1 cellular context compared by ENCODE assay signal in the genomic region with DNA sequence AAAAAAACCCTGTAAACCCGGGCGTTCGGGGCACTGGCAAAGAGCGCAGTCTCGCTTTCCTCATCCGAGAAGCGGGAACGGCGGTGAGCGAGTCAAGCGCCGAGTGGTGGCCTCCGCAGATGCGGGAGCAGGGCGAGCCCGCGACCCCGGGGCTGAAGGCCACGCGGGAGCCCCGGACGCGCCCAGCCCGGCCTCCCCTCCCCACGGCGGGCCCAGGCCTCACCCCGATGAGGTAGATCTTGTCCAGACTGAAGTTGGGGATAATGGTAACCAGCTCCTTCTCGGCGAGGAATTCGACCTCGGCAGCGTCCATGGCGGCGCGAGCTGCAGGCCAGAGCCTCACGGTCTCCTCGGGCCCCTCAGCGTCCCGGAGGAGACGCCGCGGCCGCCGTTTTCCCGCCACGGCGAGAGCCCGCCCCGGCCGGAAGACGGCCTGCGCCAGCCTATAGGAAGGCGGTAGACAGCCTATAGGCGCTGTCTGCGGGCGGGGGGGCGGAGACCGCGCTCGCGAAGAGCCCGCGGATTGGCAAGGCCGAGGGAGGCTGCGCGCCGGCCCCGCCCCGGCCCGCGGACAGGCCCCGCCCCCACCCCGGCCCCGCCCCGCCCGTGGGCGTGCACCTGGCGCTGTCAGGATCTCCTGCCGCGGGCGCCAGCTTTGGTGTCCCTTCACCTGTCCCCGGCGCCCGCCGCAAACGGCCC.
A peak's percentile ranks its signal among the peaks of the same experiment; 100 is the strongest.
TF ChIP-seq lines count a peak whose summit lies in the region.

A gene (minus strand): TSS at position 369 of the 699 bp plus-strand sequence. CDS start 56 bp downstream, at position 313.

TF ChIP-seq in HepG2, 621 proteins besides CTCF, POLR2A, EP300 and RAD21 (continued from another document and continues in another):
- TF ChIP-seq, protein P1, sequence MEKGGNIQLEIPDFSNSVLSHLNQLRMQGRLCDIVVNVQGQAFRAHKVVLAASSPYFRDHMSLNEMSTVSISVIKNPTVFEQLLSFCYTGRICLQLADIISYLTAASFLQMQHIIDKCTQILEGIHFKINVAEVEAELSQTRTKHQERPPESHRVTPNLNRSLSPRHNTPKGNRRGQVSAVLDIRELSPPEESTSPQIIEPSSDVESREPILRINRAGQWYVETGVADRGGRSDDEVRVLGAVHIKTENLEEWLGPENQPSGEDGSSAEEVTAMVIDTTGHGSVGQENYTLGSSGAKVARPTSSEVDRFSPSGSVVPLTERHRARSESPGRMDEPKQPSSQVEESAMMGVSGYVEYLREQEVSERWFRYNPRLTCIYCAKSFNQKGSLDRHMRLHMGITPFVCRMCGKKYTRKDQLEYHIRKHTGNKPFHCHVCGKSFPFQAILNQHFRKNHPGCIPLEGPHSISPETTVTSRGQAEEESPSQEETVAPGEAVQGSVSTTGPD (CRISPR knock-in tag; IDR thresholded peaks at IDR 0.05), result no peak
- TF ChIP-seq YEATS4 (CRISPR knock-in tag; IDR thresholded peaks at IDR 0.05; ENCODE audit: borderline replicate concordance) (peak; percentile 90), PAF1 (CRISPR knock-in tag; IDR thresholded peaks at IDR 0.05) (no peak), SALL2 (CRISPR knock-in tag; IDR thresholded peaks at IDR 0.05) (no peak), ZBTB21 (CRISPR knock-in tag; IDR thresholded peaks at IDR 0.05) (no peak), ZFP90 (CRISPR knock-in tag; IDR thresholded peaks at IDR 0.05; ENCODE audit: borderline replicate concordance) (peak; percentile 86; the same call in 1 of the 2 replicates), ATM (IDR thresholded peaks at IDR 0.05; ENCODE audit: borderline replicate concordance) (no peak), PAX8 (CRISPR knock-in tag; IDR thresholded peaks at IDR 0.05; ENCODE audit: borderline replicate concordance) (no peak; the same call in 1 of the 2 replicates), ATF1 (CRISPR knock-in tag; IDR thresholded peaks at IDR 0.05) (no peak), ZNF335 (CRISPR knock-in tag; IDR thresholded peaks at IDR 0.05) (no peak), SMAD1 (CRISPR knock-in tag; IDR thresholded peaks at IDR 0.05; ENCODE audit: borderline replicate concordance, low read depth) (no peak; the same call in 1 of the 2 replicates), U2AF1 (optimal IDR thresholded peaks at IDR 0.05; ENCODE audit: low read depth, low read length) (no peak), ZNF557 (CRISPR knock-in tag; IDR thresholded peaks at IDR 0.05) (0 out of 2 replicates have a peak, but pooled peaks have one; percentile 83), SALL1 (CRISPR knock-in tag; IDR thresholded peaks at IDR 0.05) (peak; percentile 77), ZNF367 (CRISPR knock-in tag; IDR thresholded peaks at IDR 0.05; ENCODE audit: borderline replicate concordance) (peak; percentile 89; the same call in 1 of the 2 replicates), HDAC2 (CRISPR knock-in tag; IDR thresholded peaks at IDR 0.05) (peak; percentile 65; the same call in 1 of the 2 replicates), ZNF12 (CRISPR knock-in tag; IDR thresholded peaks at IDR 0.05) (0 out of 2 replicates have a peak, but pooled peaks have one; percentile 3), ZNF766 (CRISPR knock-in tag; IDR thresholded peaks at IDR 0.05; ENCODE audit: borderline replicate concordance) (0 out of 2 replicates have a peak, but pooled peaks have one; percentile 50), NFKBIZ (CRISPR knock-in tag; IDR thresholded peaks at IDR 0.05) (no peak), ZNF75D (CRISPR knock-in tag; IDR thresholded peaks at IDR 0.05; ENCODE audit: borderline replicate concordance) (peak; percentile 60; the same call in 1 of the 2 replicates), HNRNPL (IDR thresholded peaks at IDR 0.05; ENCODE audit: low read depth, low read length) (no peak), DNMT1 (CRISPR knock-in tag; IDR thresholded peaks at IDR 0.05) (no peak), IRF2 (CRISPR knock-in tag; IDR thresholded peaks at IDR 0.05) (no peak), ZNF737 (CRISPR knock-in tag; IDR thresholded peaks at IDR 0.05; ENCODE audit: borderline replicate concordance) (no peak), ZNF33B (CRISPR knock-in tag; IDR thresholded peaks at IDR 0.05) (peak; percentile 48; the same call in 1 of the 2 replicates), SSRP1 (CRISPR knock-in tag; IDR thresholded peaks at IDR 0.05) (no peak), ZNF510 (CRISPR knock-in tag; IDR thresholded peaks at IDR 0.05; ENCODE audit: low read depth) (no peak; the same call in 1 of the 2 replicates), HIVEP1 (CRISPR knock-in tag; IDR thresholded peaks at IDR 0.05) (peak; percentile 33; the same call in 1 of the 2 replicates), POLR2AphosphoS2 (IDR thresholded peaks at IDR 0.05; ENCODE audit: low read depth, low read length) (no peak), ZNF343 (CRISPR knock-in tag; IDR thresholded peaks at IDR 0.05) (peak; percentile 84; the same call in 1 of the 2 replicates)
- TF ChIP-seq, protein P2, sequence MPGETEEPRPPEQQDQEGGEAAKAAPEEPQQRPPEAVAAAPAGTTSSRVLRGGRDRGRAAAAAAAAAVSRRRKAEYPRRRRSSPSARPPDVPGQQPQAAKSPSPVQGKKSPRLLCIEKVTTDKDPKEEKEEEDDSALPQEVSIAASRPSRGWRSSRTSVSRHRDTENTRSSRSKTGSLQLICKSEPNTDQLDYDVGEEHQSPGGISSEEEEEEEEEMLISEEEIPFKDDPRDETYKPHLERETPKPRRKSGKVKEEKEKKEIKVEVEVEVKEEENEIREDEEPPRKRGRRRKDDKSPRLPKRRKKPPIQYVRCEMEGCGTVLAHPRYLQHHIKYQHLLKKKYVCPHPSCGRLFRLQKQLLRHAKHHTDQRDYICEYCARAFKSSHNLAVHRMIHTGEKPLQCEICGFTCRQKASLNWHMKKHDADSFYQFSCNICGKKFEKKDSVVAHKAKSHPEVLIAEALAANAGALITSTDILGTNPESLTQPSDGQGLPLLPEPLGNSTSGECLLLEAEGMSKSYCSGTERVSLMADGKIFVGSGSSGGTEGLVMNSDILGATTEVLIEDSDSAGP (CRISPR knock-in tag; IDR thresholded peaks at IDR 0.05; ENCODE audit: borderline replicate concordance), result peak; percentile 77; the same call in 1 of the 2 replicates
- TF ChIP-seq, protein P3, sequence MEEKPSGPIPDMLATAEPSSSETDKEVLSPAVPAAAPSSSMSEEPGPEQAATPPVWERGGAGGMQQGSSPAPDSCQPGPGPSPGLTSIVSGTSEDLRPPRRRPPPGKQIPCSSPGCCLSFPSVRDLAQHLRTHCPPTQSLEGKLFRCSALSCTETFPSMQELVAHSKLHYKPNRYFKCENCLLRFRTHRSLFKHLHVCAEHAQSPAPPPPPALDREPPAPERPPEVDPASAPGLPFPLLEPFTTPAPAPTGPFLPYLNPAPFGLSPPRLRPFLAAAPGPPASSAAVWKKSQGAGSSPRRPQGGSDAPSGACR (CRISPR knock-in tag; IDR thresholded peaks at IDR 0.05), result no peak
- TF ChIP-seq, protein P4, sequence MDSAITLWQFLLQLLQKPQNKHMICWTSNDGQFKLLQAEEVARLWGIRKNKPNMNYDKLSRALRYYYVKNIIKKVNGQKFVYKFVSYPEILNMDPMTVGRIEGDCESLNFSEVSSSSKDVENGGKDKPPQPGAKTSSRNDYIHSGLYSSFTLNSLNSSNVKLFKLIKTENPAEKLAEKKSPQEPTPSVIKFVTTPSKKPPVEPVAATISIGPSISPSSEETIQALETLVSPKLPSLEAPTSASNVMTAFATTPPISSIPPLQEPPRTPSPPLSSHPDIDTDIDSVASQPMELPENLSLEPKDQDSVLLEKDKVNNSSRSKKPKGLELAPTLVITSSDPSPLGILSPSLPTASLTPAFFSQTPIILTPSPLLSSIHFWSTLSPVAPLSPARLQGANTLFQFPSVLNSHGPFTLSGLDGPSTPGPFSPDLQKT (CRISPR knock-in tag; IDR thresholded peaks at IDR 0.05; ENCODE audit: borderline replicate concordance), result 0 out of 2 replicates have a peak, but pooled peaks have one; percentile 90
- TF ChIP-seq, protein P5, sequence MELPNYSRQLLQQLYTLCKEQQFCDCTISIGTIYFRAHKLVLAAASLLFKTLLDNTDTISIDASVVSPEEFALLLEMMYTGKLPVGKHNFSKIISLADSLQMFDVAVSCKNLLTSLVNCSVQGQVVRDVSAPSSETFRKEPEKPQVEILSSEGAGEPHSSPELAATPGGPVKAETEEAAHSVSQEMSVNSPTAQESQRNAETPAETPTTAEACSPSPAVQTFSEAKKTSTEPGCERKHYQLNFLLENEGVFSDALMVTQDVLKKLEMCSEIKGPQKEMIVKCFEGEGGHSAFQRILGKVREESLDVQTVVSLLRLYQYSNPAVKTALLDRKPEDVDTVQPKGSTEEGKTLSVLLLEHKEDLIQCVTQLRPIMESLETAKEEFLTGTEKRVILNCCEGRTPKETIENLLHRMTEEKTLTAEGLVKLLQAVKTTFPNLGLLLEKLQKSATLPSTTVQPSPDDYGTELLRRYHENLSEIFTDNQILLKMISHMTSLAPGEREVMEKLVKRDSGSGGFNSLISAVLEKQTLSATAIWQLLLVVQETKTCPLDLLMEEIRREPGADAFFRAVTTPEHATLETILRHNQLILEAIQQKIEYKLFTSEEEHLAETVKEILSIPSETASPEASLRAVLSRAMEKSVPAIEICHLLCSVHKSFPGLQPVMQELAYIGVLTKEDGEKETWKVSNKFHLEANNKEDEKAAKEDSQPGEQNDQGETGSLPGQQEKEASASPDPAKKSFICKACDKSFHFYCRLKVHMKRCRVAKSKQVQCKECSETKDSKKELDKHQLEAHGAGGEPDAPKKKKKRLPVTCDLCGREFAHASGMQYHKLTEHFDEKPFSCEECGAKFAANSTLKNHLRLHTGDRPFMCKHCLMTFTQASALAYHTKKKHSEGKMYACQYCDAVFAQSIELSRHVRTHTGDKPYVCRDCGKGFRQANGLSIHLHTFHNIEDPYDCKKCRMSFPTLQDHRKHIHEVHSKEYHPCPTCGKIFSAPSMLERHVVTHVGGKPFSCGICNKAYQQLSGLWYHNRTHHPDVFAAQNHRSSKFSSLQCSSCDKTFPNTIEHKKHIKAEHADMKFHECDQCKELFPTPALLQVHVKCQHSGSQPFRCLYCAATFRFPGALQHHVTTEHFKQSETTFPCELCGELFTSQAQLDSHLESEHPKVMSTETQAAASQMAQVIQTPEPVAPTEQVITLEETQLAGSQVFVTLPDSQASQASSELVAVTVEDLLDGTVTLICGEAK (IDR thresholded peaks at IDR 0.05), result no peak
- TF ChIP-seq, protein P5 (CRISPR knock-in tag; IDR thresholded peaks at IDR 0.05), result peak; percentile 17; the same call in 1 of the 2 replicates
- TF ChIP-seq, protein P6, sequence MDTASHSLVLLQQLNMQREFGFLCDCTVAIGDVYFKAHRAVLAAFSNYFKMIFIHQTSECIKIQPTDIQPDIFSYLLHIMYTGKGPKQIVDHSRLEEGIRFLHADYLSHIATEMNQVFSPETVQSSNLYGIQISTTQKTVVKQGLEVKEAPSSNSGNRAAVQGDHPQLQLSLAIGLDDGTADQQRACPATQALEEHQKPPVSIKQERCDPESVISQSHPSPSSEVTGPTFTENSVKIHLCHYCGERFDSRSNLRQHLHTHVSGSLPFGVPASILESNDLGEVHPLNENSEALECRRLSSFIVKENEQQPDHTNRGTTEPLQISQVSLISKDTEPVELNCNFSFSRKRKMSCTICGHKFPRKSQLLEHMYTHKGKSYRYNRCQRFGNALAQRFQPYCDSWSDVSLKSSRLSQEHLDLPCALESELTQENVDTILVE (CRISPR knock-in tag; IDR thresholded peaks at IDR 0.05), result no peak; the same call in 1 of the 2 replicates
- TF ChIP-seq, protein P7, sequence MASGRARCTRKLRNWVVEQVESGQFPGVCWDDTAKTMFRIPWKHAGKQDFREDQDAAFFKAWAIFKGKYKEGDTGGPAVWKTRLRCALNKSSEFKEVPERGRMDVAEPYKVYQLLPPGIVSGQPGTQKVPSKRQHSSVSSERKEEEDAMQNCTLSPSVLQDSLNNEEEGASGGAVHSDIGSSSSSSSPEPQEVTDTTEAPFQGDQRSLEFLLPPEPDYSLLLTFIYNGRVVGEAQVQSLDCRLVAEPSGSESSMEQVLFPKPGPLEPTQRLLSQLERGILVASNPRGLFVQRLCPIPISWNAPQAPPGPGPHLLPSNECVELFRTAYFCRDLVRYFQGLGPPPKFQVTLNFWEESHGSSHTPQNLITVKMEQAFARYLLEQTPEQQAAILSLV (CRISPR knock-in tag; IDR thresholded peaks at IDR 0.05; ENCODE audit: borderline replicate concordance), result peak; percentile 64; the same call in 1 of the 2 replicates
